ENCODE assay signal across 1 cellular context in the genomic region with DNA sequence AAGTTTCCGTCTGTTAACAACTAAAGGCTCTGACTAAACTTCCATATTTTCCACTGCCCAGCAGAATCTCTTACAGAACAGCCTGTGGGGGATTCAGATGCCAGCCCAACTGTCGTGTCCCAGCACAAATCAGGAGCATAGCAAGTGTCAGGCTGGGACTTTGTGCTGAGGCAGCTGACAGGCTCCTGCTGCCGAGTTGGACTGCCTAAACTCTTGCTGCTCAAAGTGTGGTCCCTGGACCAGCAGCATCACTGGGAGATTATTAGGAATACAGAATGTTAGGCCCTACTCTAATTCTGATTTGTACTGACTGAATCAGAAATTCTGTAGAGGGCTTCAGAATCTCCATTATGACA.
TF ChIP-seq lines count a peak whose summit lies in the region.

No MANE protein-coding gene starts in this region.

TF ChIP-seq in H1, 55 proteins besides CTCF, POLR2A, EP300 and RAD21:
- TF ChIP-seq, protein P1, sequence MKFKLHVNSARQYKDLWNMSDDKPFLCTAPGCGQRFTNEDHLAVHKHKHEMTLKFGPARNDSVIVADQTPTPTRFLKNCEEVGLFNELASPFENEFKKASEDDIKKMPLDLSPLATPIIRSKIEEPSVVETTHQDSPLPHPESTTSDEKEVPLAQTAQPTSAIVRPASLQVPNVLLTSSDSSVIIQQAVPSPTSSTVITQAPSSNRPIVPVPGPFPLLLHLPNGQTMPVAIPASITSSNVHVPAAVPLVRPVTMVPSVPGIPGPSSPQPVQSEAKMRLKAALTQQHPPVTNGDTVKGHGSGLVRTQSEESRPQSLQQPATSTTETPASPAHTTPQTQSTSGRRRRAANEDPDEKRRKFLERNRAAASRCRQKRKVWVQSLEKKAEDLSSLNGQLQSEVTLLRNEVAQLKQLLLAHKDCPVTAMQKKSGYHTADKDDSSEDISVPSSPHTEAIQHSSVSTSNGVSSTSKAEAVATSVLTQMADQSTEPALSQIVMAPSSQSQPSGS (IDR thresholded peaks at IDR 0.05; ENCODE audit: low read length) = no peak
- no peak for TF ChIP-seq RNF2 (IDR thresholded peaks at IDR 0.05; ENCODE audit: borderline replicate concordance, low read depth, low read length, missing control alignments, poor library complexity, severe bottlenecking)
- TF ChIP-seq TBP (IDR thresholded peaks at IDR 0.05; ENCODE audit: low read depth, low read length) = no peak
- no peak for TF ChIP-seq POLR2AphosphoS5 (IDR thresholded peaks at IDR 0.05; ENCODE audit: low read depth, low read length)
- TF ChIP-seq KDM4A (IDR thresholded peaks at IDR 0.05; ENCODE audit: low read depth, low read length, severe bottlenecking) = no peak
- TF ChIP-seq CBX5 (IDR thresholded peaks at IDR 0.05; ENCODE audit: low read depth, low read length) = no peak
- TF ChIP-seq BACH1 (IDR thresholded peaks at IDR 0.05; ENCODE audit: low read length) = no peak
- no peak for TF ChIP-seq SUZ12 (IDR thresholded peaks at IDR 0.05; ENCODE audit: low read length)
- TF ChIP-seq GTF2F1 (IDR thresholded peaks at IDR 0.05; ENCODE audit: borderline replicate concordance, low read depth, low read length) = no peak
- no peak for TF ChIP-seq RXRA (IDR thresholded peaks at IDR 0.05; ENCODE audit: insufficient read depth, low read depth, low read length)
- no peak for TF ChIP-seq SP4 (IDR thresholded peaks at IDR 0.05; ENCODE audit: low read length)
- no peak for TF ChIP-seq TCF12 (IDR thresholded peaks at IDR 0.05; ENCODE audit: low read depth, low read length)
